ENCODE assay signal across 21 cellular contexts in genomic region chr14:33357225-33358010, GRCh38.
DNase-seq lines count a peak whose midpoint lies in the region; ATAC-seq, FAIRE-seq and TF ChIP-seq lines count a peak whose summit lies in the region.
"Had no signal": no experiment of that assay in that cellular context is flagged by ENCODE, and none has a peak within 500 bp of the region (broad histone marks: within the 10 kb centered on the region; RNA-seq: fewer than 3 reads in every experiment).

No MANE protein-coding gene starts in this region.

- TF ChIP-seq CTCF in brain (conservative IDR thresholded peaks at IDR 0.05): no peak
- no peak for TF ChIP-seq CTCF in pancreas (IDR thresholded peaks at IDR 0.05)
- TF ChIP-seq CTCF in gastroesophageal sphincter (IDR thresholded peaks at IDR 0.05): no peak

- H3K36me3 Mint-ChIP-seq in brain: peaks cover 4% of the 10 kb centered on the region
- no peaks in the 10 kb centered on the region for H3K36me3 Mint-ChIP-seq in stimulated activated effector memory CD8-positive, alpha-beta T cell treated with anti-CD3 and anti-CD28 coated beads, Interleukin-12 subunit alpha, Interleukin-12 subunit beta, amount 100 ng/mL, for 72 hours
- H3K36me3 Mint-ChIP-seq: CD14-positive monocyte; immature natural killer cell; mesothelial cell of epicardium; stimulated activated memory B cell treated with anti-CD40 and anti-IgM and Interleukin-4, amounts not matched to agents 10 μg/mL and 1 μg/mL and 100 μg/mL, for 72 hours had no signal

- H3K9me3 Mint-ChIP-seq in brain: peaks cover 0 to 3% (median 0%) of the 10 kb centered on the region in 5 experiments
- peaks cover 16% of the 10 kb centered on the region for H3K9me3 Mint-ChIP-seq in stimulated activated effector memory CD8-positive, alpha-beta T cell treated with anti-CD3 and anti-CD28 coated beads, Interleukin-12 subunit alpha, Interleukin-12 subunit beta, amount 100 ng/mL, for 72 hours
- H3K9me3 Mint-ChIP-seq: mesothelial cell of epicardium had no signal

- H3K36me3 ChIP-seq in pancreas (no peaks in the 10 kb centered on the region), gastroesophageal sphincter (no peaks in the 10 kb centered on the region)
- H3K36me3 ChIP-seq: gastrocnemius medialis, neutrophil, upper lobe of left lung had no signal

- H3K27me3 ChIP-seq in pancreas: no peaks in the 10 kb centered on the region
- no peaks in the 10 kb centered on the region for H3K27me3 ChIP-seq in gastroesophageal sphincter
- H3K27me3 ChIP-seq: gastrocnemius medialis, neutrophil, upper lobe of left lung had no signal

- ATAC-seq in pancreas (peak in 3 of 4 donors; percentile 52 to 60 (median 56)), gastroesophageal sphincter (no peak)
- ATAC-seq in stimulated activated effector memory CD8-positive, alpha-beta T cell treated with anti-CD3 and anti-CD28 coated beads, Interleukin-12 subunit alpha, Interleukin-12 subunit beta, amount 100 ng/mL, for 72 hours: no peak
- ATAC-seq: gastrocnemius medialis; Panc1; stimulated activated memory B cell treated with anti-CD40 and anti-IgM and Interleukin-4, amounts not matched to agents 10 μg/mL and 1 μg/mL and 100 μg/mL, for 72 hours had no signal

- intact Hi-C loops in pancreas (cut with DNase I): no loop called here

- DNase-seq in NCI-H2081 (lab: John Stamatoyannopoulos, UW) (peak; percentile 38 to 60), NCI-H2081 treated with DMSO at 0.1 percent for 48 hours (lab: John Stamatoyannopoulos, UW) (no peak), NCI-H2227 (lab: John Stamatoyannopoulos, UW; ENCODE audit: unreplicated experiment) (peak; percentile 67), pancreas (peak in 2 of 6 donors; percentile 13 to 21), AML-193 (lab: John Stamatoyannopoulos, UW) (no peak)
- DNase-seq in stimulated activated effector memory CD8-positive, alpha-beta T cell treated with anti-CD3 and anti-CD28 coated beads, Interleukin-12 subunit alpha, Interleukin-12 subunit beta, amount 100 ng/mL, for 72 hours (ENCODE audit: low spot score in 2 of 2): no peak
- DNase-seq: activated effector memory CD4-positive, alpha-beta T cell treated with Interleukin-2 at 50 U/mL for 16 hours; gastrocnemius medialis; GM23248; immature natural killer cell; NCI-H446 treated with DMSO at 0.1 percent for 48 hours had no signal

- no peak for FAIRE-seq in pancreas (lab: Jason Lieb, UNC)
- FAIRE-seq: A204.1 had no signal

- no peak overlapping the region for H3K27ac ChIP-seq in pancreas
- no peak overlapping the region for H3K27ac ChIP-seq in gastroesophageal sphincter
- H3K27ac ChIP-seq: gastrocnemius medialis, GM23248, neutrophil, skin epidermis, upper lobe of left lung had no signal

- no peak overlapping the region for H3K4me3 ChIP-seq in pancreas
- H3K4me3 ChIP-seq in gastroesophageal sphincter: no peak overlapping the region
- H3K4me3 ChIP-seq: gastrocnemius medialis, GM23248, skin epidermis, upper lobe of left lung had no signal

- H3K4me1 Mint-ChIP-seq in brain: peaks cover 80% of the 10 kb centered on the region
- H3K4me1 Mint-ChIP-seq in stimulated activated effector memory CD8-positive, alpha-beta T cell treated with anti-CD3 and anti-CD28 coated beads, Interleukin-12 subunit alpha, Interleukin-12 subunit beta, amount 100 ng/mL, for 72 hours: no peaks in the 10 kb centered on the region
- H3K4me1 Mint-ChIP-seq: CD14-positive monocyte; immature natural killer cell; stimulated activated memory B cell treated with anti-CD40 and anti-IgM and Interleukin-4, amounts not matched to agents 10 μg/mL and 1 μg/mL and 100 μg/mL, for 72 hours had no signal

- H3K27ac Mint-ChIP-seq in brain: peak overlapping the region in 3 of 5 experiments; percentile 8 to 74 (median 13)
- no peak overlapping the region for H3K27ac Mint-ChIP-seq in stimulated activated effector memory CD8-positive, alpha-beta T cell treated with anti-CD3 and anti-CD28 coated beads, Interleukin-12 subunit alpha, Interleukin-12 subunit beta, amount 100 ng/mL, for 72 hours
- H3K27ac Mint-ChIP-seq: CD14-positive monocyte; immature natural killer cell; mesothelial cell of epicardium; stimulated activated memory B cell treated with anti-CD40 and anti-IgM and Interleukin-4, amounts not matched to agents 10 μg/mL and 1 μg/mL and 100 μg/mL, for 72 hours had no signal

- no peaks in the 10 kb centered on the region for H3K27me3 Mint-ChIP-seq in brain
- H3K27me3 Mint-ChIP-seq: stimulated activated memory B cell treated with anti-CD40 and anti-IgM and Interleukin-4, amounts not matched to agents 10 μg/mL and 1 μg/mL and 100 μg/mL, for 72 hours had no signal

- H3K9me3 ChIP-seq in pancreas (no peaks in the 10 kb centered on the region), gastroesophageal sphincter (no peaks in the 10 kb centered on the region)
- H3K9me3 ChIP-seq: gastrocnemius medialis, neutrophil, upper lobe of left lung had no signal

- no peak overlapping the region for H3K4me3 Mint-ChIP-seq in brain
- no peak overlapping the region for H3K4me3 Mint-ChIP-seq in stimulated activated effector memory CD8-positive, alpha-beta T cell treated with anti-CD3 and anti-CD28 coated beads, Interleukin-12 subunit alpha, Interleukin-12 subunit beta, amount 100 ng/mL, for 72 hours
- H3K4me3 Mint-ChIP-seq: CD14-positive monocyte; immature natural killer cell; mesothelial cell of epicardium; stimulated activated memory B cell treated with anti-CD40 and anti-IgM and Interleukin-4, amounts not matched to agents 10 μg/mL and 1 μg/mL and 100 μg/mL, for 72 hours had no signal

- no peak for TF ChIP-seq EP300 in gastroesophageal sphincter (IDR thresholded peaks at IDR 0.05)

- H3K4me1 ChIP-seq in pancreas (no peaks in the 10 kb centered on the region), gastroesophageal sphincter (peaks cover 0 to 5% (median 0%) of the 10 kb centered on the region in 3 donors)
- H3K4me1 ChIP-seq: gastrocnemius medialis, upper lobe of left lung had no signal

- 70 to 73% methylated on average over 8 of the region's 8 CpGs for WGBS in pancreas, 2 donors
- WGBS in gastroesophageal sphincter (ENCODE audit: low coverage in 1 of 2), 2 donors: 67 to 91% methylated on average over 7 to 8 of the region's 8 CpGs

- no peak for TF ChIP-seq POLR2A in gastroesophageal sphincter (IDR thresholded peaks at IDR 0.05)

Comparison
In these comparisons a context has a peak if more than half of its experiments do, and no peak if none do; other contexts are left out.
1. DNase-seq: peak in NCI-H2081 (2 of 2) and NCI-H2227 (single experiment); none in NCI-H2081 treated with DMSO at 0.1 percent for 48 hours (single experiment), AML-193 (0 of 2) and stimulated activated effector memory CD8-positive, alpha-beta T cell treated with anti-CD3 and anti-CD28 coated beads, Interleukin-12 subunit alpha, Interleukin-12 subunit beta, amount 100 ng/mL, for 72 hours (0 of 2).
2. ATAC-seq: peak in pancreas (3 of 4); none in gastroesophageal sphincter (single experiment) and stimulated activated effector memory CD8-positive, alpha-beta T cell treated with anti-CD3 and anti-CD28 coated beads, Interleukin-12 subunit alpha, Interleukin-12 subunit beta, amount 100 ng/mL, for 72 hours (single experiment).